ENCODE assay signal across 1 cellular context in the genomic region with DNA sequence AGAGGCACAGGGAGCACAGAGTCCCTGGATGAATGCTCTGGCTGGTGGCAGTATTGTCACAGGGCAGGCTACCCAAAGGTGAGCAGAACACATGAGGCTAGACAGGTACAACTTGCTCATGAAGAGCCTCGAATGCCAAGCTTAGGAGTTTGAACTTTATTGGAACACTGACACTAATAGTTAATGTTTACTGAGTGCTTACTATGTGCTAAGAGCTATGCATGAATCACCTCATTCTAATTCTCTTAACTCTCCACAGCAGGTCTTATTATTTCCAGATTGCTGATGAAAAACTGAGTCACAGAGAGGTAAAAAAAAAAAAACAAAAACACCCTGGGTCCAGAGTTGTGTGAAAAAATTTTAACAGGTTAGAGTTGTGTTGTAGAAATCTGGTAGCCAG.
TF ChIP-seq lines count a peak whose summit lies in the region.

No MANE protein-coding gene starts in this region.

TF ChIP-seq in GM23338, 12 proteins besides CTCF, POLR2A, EP300 and RAD21 (continued from another document):
- TF ChIP-seq ZNF462 (CRISPR knock-in tag; IDR thresholded peaks at IDR 0.05) = no peak
- TF ChIP-seq ZNF114 (CRISPR knock-in tag; IDR thresholded peaks at IDR 0.05) = no peak
- TF ChIP-seq, protein P1, sequence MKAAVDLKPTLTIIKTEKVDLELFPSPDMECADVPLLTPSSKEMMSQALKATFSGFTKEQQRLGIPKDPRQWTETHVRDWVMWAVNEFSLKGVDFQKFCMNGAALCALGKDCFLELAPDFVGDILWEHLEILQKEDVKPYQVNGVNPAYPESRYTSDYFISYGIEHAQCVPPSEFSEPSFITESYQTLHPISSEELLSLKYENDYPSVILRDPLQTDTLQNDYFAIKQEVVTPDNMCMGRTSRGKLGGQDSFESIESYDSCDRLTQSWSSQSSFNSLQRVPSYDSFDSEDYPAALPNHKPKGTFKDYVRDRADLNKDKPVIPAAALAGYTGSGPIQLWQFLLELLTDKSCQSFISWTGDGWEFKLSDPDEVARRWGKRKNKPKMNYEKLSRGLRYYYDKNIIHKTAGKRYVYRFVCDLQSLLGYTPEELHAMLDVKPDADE (IDR thresholded peaks at IDR 0.05) = no peak
- no peak for TF ChIP-seq REST (IDR thresholded peaks at IDR 0.05; ENCODE audit: unreplicated experiment)
- TF ChIP-seq STAT1 (IDR thresholded peaks at IDR 0.05; ENCODE audit: unreplicated experiment) = no peak
